1 cellular context compared by ENCODE assay signal in genomic region chr1:151146416-151147131, GRCh38.
TF ChIP-seq lines count a peak whose summit lies in the region.

Gene SEMA6C, minus strand, starts transcription at chr1:151146631. Its CDS starts 4,010 bp downstream, at chr1:151142621.

TF ChIP-seq in HepG2, 621 proteins besides CTCF, POLR2A, EP300 and RAD21 (continued from another document and continues in another):
- TF ChIP-seq HINFP (CRISPR knock-in tag; IDR thresholded peaks at IDR 0.05; ENCODE audit: low read depth), result 0 out of 2 replicates have a peak, but pooled peaks have one; percentile 28
- TF ChIP-seq ZNF841 (CRISPR knock-in tag; IDR thresholded peaks at IDR 0.05; ENCODE audit: borderline replicate concordance), result no peak
- peak; percentile 8; the same call in 1 of the 2 replicates for TF ChIP-seq TFAP4 (IDR thresholded peaks at IDR 0.05; ENCODE audit: borderline replicate concordance, low read depth)
- no peak for TF ChIP-seq AHDC1 (CRISPR knock-in tag; IDR thresholded peaks at IDR 0.05; ENCODE audit: borderline replicate concordance)
- no peak; the same call in 1 of the 2 replicates for TF ChIP-seq ELF3 (CRISPR knock-in tag; IDR thresholded peaks at IDR 0.05)
- TF ChIP-seq ZNF549 (CRISPR knock-in tag; IDR thresholded peaks at IDR 0.05), result 0 out of 2 replicates have a peak, but pooled peaks have one; percentile 64
- TF ChIP-seq GABPB1 (CRISPR knock-in tag; IDR thresholded peaks at IDR 0.05), result peak; percentile 59; the same call in 1 of the 2 replicates
- no peak for TF ChIP-seq MZF1 (CRISPR knock-in tag; IDR thresholded peaks at IDR 0.05; ENCODE audit: borderline replicate concordance)
- TF ChIP-seq ATAD3A (CRISPR knock-in tag; IDR thresholded peaks at IDR 0.05), result no peak
- no peak for TF ChIP-seq MIXL1 (CRISPR knock-in tag; IDR thresholded peaks at IDR 0.05)
- TF ChIP-seq SIN3B (IDR thresholded peaks at IDR 0.05; ENCODE audit: low read length), result no peak
- TF ChIP-seq POLR2AphosphoS5 (IDR thresholded peaks at IDR 0.05; ENCODE audit: low read depth, low read length), result peak; percentile 87
- TF ChIP-seq RERE (CRISPR knock-in tag; IDR thresholded peaks at IDR 0.05; ENCODE audit: low read depth), result no peak
- no peak for TF ChIP-seq NFKB2 (CRISPR knock-in tag; IDR thresholded peaks at IDR 0.05; ENCODE audit: borderline replicate concordance)
- no peak for TF ChIP-seq MLX (CRISPR knock-in tag; IDR thresholded peaks at IDR 0.05)
- peak; percentile 78 for TF ChIP-seq RBFOX2 (IDR thresholded peaks at IDR 0.05; ENCODE audit: low read depth, low read length)
- no peak for TF ChIP-seq SP1 (IDR thresholded peaks at IDR 0.05)
- peak; percentile 93 for TF ChIP-seq SP1 (CRISPR knock-in tag; IDR thresholded peaks at IDR 0.05)
- no peak for TF ChIP-seq ARNT (IDR thresholded peaks at IDR 0.05)
- TF ChIP-seq KDM6A (CRISPR knock-in tag; IDR thresholded peaks at IDR 0.05; ENCODE audit: low read depth), result 0 out of 2 replicates have a peak, but pooled peaks have one; percentile 19
- peak; percentile 77; the same call in 1 of the 2 replicates for TF ChIP-seq ZNF441 (CRISPR knock-in tag; IDR thresholded peaks at IDR 0.05; ENCODE audit: borderline replicate concordance)
- TF ChIP-seq ZNF616 (CRISPR knock-in tag; IDR thresholded peaks at IDR 0.05; ENCODE audit: low read depth), result no peak
- TF ChIP-seq ZIK1 (CRISPR knock-in tag; IDR thresholded peaks at IDR 0.05; ENCODE audit: borderline replicate concordance, low read depth), result no peak
- peak; percentile 62; the same call in 1 of the 2 replicates for TF ChIP-seq ZNF558 (CRISPR knock-in tag; IDR thresholded peaks at IDR 0.05; ENCODE audit: borderline replicate concordance)
- no peak for TF ChIP-seq SMAD9 (CRISPR knock-in tag; IDR thresholded peaks at IDR 0.05)
- no peak for TF ChIP-seq ZNF703 (CRISPR knock-in tag; IDR thresholded peaks at IDR 0.05; ENCODE audit: borderline replicate concordance)
- TF ChIP-seq ZNF788 (CRISPR knock-in tag; IDR thresholded peaks at IDR 0.05; ENCODE audit: borderline replicate concordance), result peak; percentile 72; the same call in 1 of the 2 replicates
- no peak; the same call in 1 of the 2 replicates for TF ChIP-seq ZNF292 (CRISPR knock-in tag; IDR thresholded peaks at IDR 0.05; ENCODE audit: borderline replicate concordance, low read depth)
- no peak for TF ChIP-seq TCF12 (IDR thresholded peaks at IDR 0.05)
- 0 out of 2 replicates have a peak, but pooled peaks have one; percentile 36 for TF ChIP-seq TCF12 (CRISPR knock-in tag; IDR thresholded peaks at IDR 0.05)
- peak; percentile 21; the same call in 1 of the 2 replicates for TF ChIP-seq HDAC2 (CRISPR knock-in tag; IDR thresholded peaks at IDR 0.05)
- TF ChIP-seq E2F1 (CRISPR knock-in tag; IDR thresholded peaks at IDR 0.05), result peak; percentile 66
- TF ChIP-seq SYNCRIP (IDR thresholded peaks at IDR 0.05; ENCODE audit: insufficient read depth, low read depth, low read length), result no peak
- no peak for TF ChIP-seq CHD2 (IDR thresholded peaks at IDR 0.05; ENCODE audit: low read depth, low read length)
- 0 out of 2 replicates have a peak, but pooled peaks have one; percentile 5 for TF ChIP-seq ZNF337 (CRISPR knock-in tag; IDR thresholded peaks at IDR 0.05; ENCODE audit: borderline replicate concordance, low read depth)
- peak; percentile 79 for TF ChIP-seq ARID4A (CRISPR knock-in tag; IDR thresholded peaks at IDR 0.05; ENCODE audit: borderline replicate concordance)
- peak; percentile 23; the same call in 1 of the 2 replicates for TF ChIP-seq RNF219 (CRISPR knock-in tag; IDR thresholded peaks at IDR 0.05)
